In the genomic region with DNA sequence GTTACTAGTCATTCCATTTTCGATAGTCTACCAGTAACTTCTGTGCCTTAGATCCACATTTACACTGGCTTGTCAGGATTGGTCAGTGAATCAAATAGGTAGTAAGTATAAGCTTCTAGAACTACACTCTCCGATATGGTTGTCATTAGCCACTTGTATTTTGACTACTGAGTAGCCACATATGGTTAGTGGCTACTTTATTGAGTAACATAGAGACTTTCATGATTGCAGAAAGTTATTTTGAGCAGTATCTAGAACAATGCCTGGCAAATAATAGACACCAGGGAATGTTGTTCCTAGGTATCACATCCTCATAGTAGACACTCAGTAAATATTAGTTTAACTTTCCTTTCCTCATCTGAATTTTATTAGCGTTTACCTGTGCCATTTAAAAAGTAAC, we compare ENCODE assay signal across 12 cellular contexts.
DNase-seq lines count a peak whose midpoint lies in the region; ATAC-seq, FAIRE-seq and TF ChIP-seq lines count a peak whose summit lies in the region.
"Had no signal": no experiment of that assay in that cellular context is flagged by ENCODE, and none has a peak within 500 bp of the region (broad histone marks: within the 10 kb centered on the region; RNA-seq: fewer than 3 reads in every experiment).

No MANE protein-coding gene starts in this region.

- H3K4me3 ChIP-seq in GM12865 (ENCODE audit: low read depth, low read length), result no peak overlapping the region
- H3K4me3 ChIP-seq in small intestine (ENCODE audit: low read depth in 1 of 2, low read length in 2 of 2), result no peak overlapping the region
- H3K4me3 ChIP-seq: SK-N-MC, spleen had no signal

- H3K27me3 ChIP-seq in small intestine (ENCODE audit: control insufficient read depth in 2 of 2, insufficient read depth in 2 of 2, low read length in 2 of 2), result no peaks in the 10 kb centered on the region

- 77 to 84% (median 84%) methylated on average over 3 of the region's 3 CpGs for WGBS in small intestine, 3 donors

- H3K36me3 ChIP-seq in small intestine (ENCODE audit: control insufficient read depth in 2 of 2, insufficient read depth in 2 of 2, low read length in 2 of 2), result peaks cover 0 to 4% of the 10 kb centered on the region in 2 donors

- H3K27ac ChIP-seq in small intestine (ENCODE audit: low read depth in 1 of 2, low read length in 1 of 2), result no peak overlapping the region
- H3K27ac ChIP-seq: SK-N-MC, spleen had no signal

- H3K9me3 ChIP-seq in small intestine (ENCODE audit: control insufficient read depth, low read depth), result no peaks in the 10 kb centered on the region

- no peaks in the 10 kb centered on the region for H3K4me1 ChIP-seq in small intestine (ENCODE audit: control insufficient read depth in 2 of 2, insufficient read depth in 1 of 2, low read depth in 1 of 2, low read length in 1 of 2)
- H3K4me1 ChIP-seq: spleen had no signal

- peak; percentile 87 for ATAC-seq in GM19351 (IDR thresholded peaks at IDR 0.05; ENCODE audit: unreplicated experiment)
- peak; percentile 97 for ATAC-seq in HG02870 (IDR thresholded peaks at IDR 0.05; ENCODE audit: unreplicated experiment)
- peak; percentile 89 for ATAC-seq in HG03565 (IDR thresholded peaks at IDR 0.05; ENCODE audit: unreplicated experiment)
- ATAC-seq in left lobe of liver, result no peak

- no peak for FAIRE-seq in small intestine (lab: Jason Lieb, UNC)

- DNase-seq in GM12865 (ENCODE audit: low read depth) (peak; percentile 62), left lobe of liver (ENCODE audit: low spot score) (no peak), small intestine (no peak), NCI-H2029 (lab: John Stamatoyannopoulos, UW) (no peak)
- no peak for DNase-seq in stimulated activated CD4-positive, alpha-beta T cell treated with anti-CD3 and anti-CD28 coated beads, Interleukin-2, amount 100 ng/mL, for 48 hours
- DNase-seq: activated CD8-positive, alpha-beta memory T cell treated with anti-CD3 and anti-CD28 coated beads, Interleukin-2, amount 50 U/mL, for 4 hours; NCI-H2081 treated with DMSO at 0.1 percent for 48 hours; spleen had no signal

- TF ChIP-seq CTCF in GM12865 (IDR thresholded peaks at IDR 0.05; ENCODE audit: insufficient read depth, low read depth, low read length, missing control alignments), result no peak
